In genomic region chr1:233627823-233628222, GRCh38 we compare ENCODE assay signal across 14 cellular contexts. TPM values are rescaled to one million over a fixed set of nuclear protein-coding genes. Genes with fewer than 3 reads are reported as not detected.
DNase-seq lines count a peak whose midpoint lies in the region; ATAC-seq and TF ChIP-seq lines count a peak whose summit lies in the region.
"Had no signal": no experiment of that assay in that cellular context is flagged by ENCODE, and none has a peak within 500 bp of the region (broad histone marks: within the 10 kb centered on the region; RNA-seq: fewer than 3 reads in every experiment).

No MANE protein-coding gene starts in this region.

- no peak for TF ChIP-seq EP300 in suprapubic skin (IDR thresholded peaks at IDR 0.05)

- peak; percentile 12 for DNase-seq in stimulated activated CD4-positive, alpha-beta T cell treated with anti-CD3 and anti-CD28 coated beads, Interleukin-15, amount 100 ng/mL, for 24 hours
- DNase-seq in stimulated activated CD4-positive, alpha-beta T cell treated with anti-CD3 and anti-CD28 coated beads, Interleukin-2, amount 100 ng/mL, for 48 hours, result no peak
- DNase-seq in activated CD4-positive, alpha-beta memory T cell treated with anti-CD3 and anti-CD28 coated beads for 36 hours, result peak; percentile 46
- no peak for DNase-seq in suprapubic skin (ENCODE audit: low spot score in 2 of 2)
- DNase-seq in anterior cingulate cortex (lab: John Stamatoyannopoulos, UW), result no peak
- DNase-seq in OCI-M1 (lab: John Stamatoyannopoulos, UW), result no peak
- no peak for DNase-seq in GM13977 (ENCODE audit: low spot score)
- DNase-seq: Caco-2, kidney, transverse colon, WERI-Rb-1 had no signal

- in situ Hi-C loops in GM13977 (cut with MboI; ENCODE audit: low pct_unique_long_range_greater_than_20kb, low sequenced_read_pairs, unreplicated experiment), result loop anchor here (10.0 kb wide), 1 partner anchor 47 kb away; no protein-coding TSS in a partner anchor

- CTCF ChIA-PET in activated CD4-positive, alpha-beta memory T cell treated with anti-CD3 and anti-CD28 coated beads for 36 hours (lab: Charles Lee), result interaction anchor here (1.3 kb wide), 1 partner anchor 27 kb away, joined by 3 read pairs; no protein-coding TSS in a partner anchor

- H3K4me3 ChIP-seq in suprapubic skin, result no peak overlapping the region
- H3K4me3 ChIP-seq: transverse colon had no signal

- H3K27me3 Mint-ChIP-seq in activated CD4-positive, alpha-beta memory T cell treated with anti-CD3 and anti-CD28 coated beads for 36 hours, result peaks cover 9% of the 10 kb centered on the region

- no peaks in the 10 kb centered on the region for H3K9me3 ChIP-seq in suprapubic skin
- H3K9me3 ChIP-seq: Caco-2, transverse colon had no signal

- TF ChIP-seq POLR2A in suprapubic skin (IDR thresholded peaks at IDR 0.05), result no peak

- H3K36me3 ChIP-seq in suprapubic skin, result no peaks in the 10 kb centered on the region
- H3K36me3 ChIP-seq: transverse colon, WERI-Rb-1 had no signal

- peak overlapping the region; percentile 61 for H3K27ac ChIP-seq in suprapubic skin
- H3K27ac ChIP-seq: parathyroid adenoma, transverse colon, WERI-Rb-1 had no signal

- WGBS in suprapubic skin, result 71% methylated on average over 4 of the region's 4 CpGs

- intact Hi-C loops in activated CD4-positive, alpha-beta memory T cell treated with anti-CD3 and anti-CD28 coated beads for 36 hours (cut with micrococcal nuclease), result loop anchor here (1.0 to 5.0 kb wide), 5 partner anchors 16 to 222 kb away; no protein-coding TSS in a partner anchor

- no peaks in the 10 kb centered on the region for H3K36me3 Mint-ChIP-seq in activated CD4-positive, alpha-beta memory T cell treated with anti-CD3 and anti-CD28 coated beads for 36 hours
- H3K36me3 Mint-ChIP-seq: brain had no signal

- H3K9me3 Mint-ChIP-seq in activated CD4-positive, alpha-beta memory T cell treated with anti-CD3 and anti-CD28 coated beads for 36 hours, result no peaks in the 10 kb centered on the region
- H3K9me3 Mint-ChIP-seq: brain had no signal

- POLR2A ChIA-PET in activated CD4-positive, alpha-beta memory T cell treated with anti-CD3 and anti-CD28 coated beads for 36 hours (lab: Charles Lee), result interaction anchor here (0.8 to 1.7 kb wide), 2 partner anchors 14 to 30 kb away, joined by 3 to 4 read pairs; partner anchors contain the start of gene KCNK1

- H3K27ac Mint-ChIP-seq in activated CD4-positive, alpha-beta memory T cell treated with anti-CD3 and anti-CD28 coated beads for 36 hours, result peak overlapping the region; percentile 81

- H3K4me1 ChIP-seq in suprapubic skin, result peaks cover 2% of the 10 kb centered on the region
- H3K4me1 ChIP-seq: Caco-2, parathyroid adenoma had no signal

- H3K27me3 ChIP-seq in suprapubic skin, result no peaks in the 10 kb centered on the region
- H3K27me3 ChIP-seq: transverse colon had no signal

- ATAC-seq in HG02884 (IDR thresholded peaks at IDR 0.05; ENCODE audit: unreplicated experiment), result peak; percentile 52

- TF ChIP-seq CTCF in suprapubic skin (IDR thresholded peaks at IDR 0.05) (no peak), GM13977 (IDR thresholded peaks at IDR 0.05; ENCODE audit: extremely low read depth, insufficient read depth, missing control alignments) (no peak)

- H3K4me3 Mint-ChIP-seq in activated CD4-positive, alpha-beta memory T cell treated with anti-CD3 and anti-CD28 coated beads for 36 hours, result no peak overlapping the region
- H3K4me3 Mint-ChIP-seq: brain had no signal

- peaks cover 12% of the 10 kb centered on the region for H3K4me1 Mint-ChIP-seq in activated CD4-positive, alpha-beta memory T cell treated with anti-CD3 and anti-CD28 coated beads for 36 hours (ENCODE audit: low read depth)
- H3K4me1 Mint-ChIP-seq: brain had no signal

RNA-seq across cellular contexts. Expression of gene KCNK1, which starts 13.9 kb away (rescaled TPM):
- total RNA-seq in activated CD4-positive, alpha-beta memory T cell treated with anti-CD3 and anti-CD28 coated beads for 36 hours, result 1 to 10 TPM; 5.0 to 5.2 TPM
- 10 to 100 TPM in 2 of 4 donors, 1 to 10 TPM in 2; 7.5 to 18.7 (median 11.9) TPM for total RNA-seq in suprapubic skin
- total RNA-seq: Caco-2 had no signal

Comparison
In these comparisons a context has a peak if more than half of its experiments do, and no peak if none do; other contexts are left out.
1. DNase-seq: peak in stimulated activated CD4-positive, alpha-beta T cell treated with anti-CD3 and anti-CD28 coated beads, Interleukin-15, amount 100 ng/mL, for 24 hours (single experiment) and activated CD4-positive, alpha-beta memory T cell treated with anti-CD3 and anti-CD28 coated beads for 36 hours (single experiment); none in stimulated activated CD4-positive, alpha-beta T cell treated with anti-CD3 and anti-CD28 coated beads, Interleukin-2, amount 100 ng/mL, for 48 hours (0 of 2), suprapubic skin (0 of 2), anterior cingulate cortex (0 of 58), OCI-M1 (single experiment) and GM13977 (single experiment).